ENCODE assay signal across 12 cellular contexts in genomic region chr1:155010211-155010918, GRCh38. TPM values are rescaled to one million over a fixed set of nuclear protein-coding genes. Genes with fewer than 3 reads are reported as not detected.
A peak's percentile ranks its signal among the peaks of the same experiment; 100 is the strongest.
DNase-seq lines count a peak whose midpoint lies in the region; ATAC-seq and TF ChIP-seq lines count a peak whose summit lies in the region.
"Had no signal": no experiment of that assay in that cellular context is flagged by ENCODE, and none has a peak within 500 bp of the region (broad histone marks: within the 10 kb centered on the region; RNA-seq: fewer than 3 reads in every experiment).

No MANE protein-coding gene starts in this region.

- peak overlapping the region; percentile 53 for H3K4me3 ChIP-seq in mononuclear cell (ENCODE audit: low read length)
- H3K4me3 ChIP-seq in upper lobe of right lung = peak overlapping the region; percentile 41
- H3K4me3 ChIP-seq: body of pancreas had no signal

- peaks cover 36% of the 10 kb centered on the region for H3K36me3 Mint-ChIP-seq in activated naive CD4-positive, alpha-beta T cell treated with anti-CD3 and anti-CD28 coated beads, Interleukin-2, amount 10 ng/mL, durations not matched to agents 7 days and 5 days

- H3K4me1 Mint-ChIP-seq in activated naive CD4-positive, alpha-beta T cell treated with anti-CD3 and anti-CD28 coated beads, Interleukin-2, amount 10 ng/mL, durations not matched to agents 7 days and 5 days = peaks cover 84% of the 10 kb centered on the region

- no peaks in the 10 kb centered on the region for H3K9me3 Mint-ChIP-seq in activated naive CD4-positive, alpha-beta T cell treated with anti-CD3 and anti-CD28 coated beads, Interleukin-2, amount 10 ng/mL, durations not matched to agents 7 days and 5 days

- H3K4me1 ChIP-seq in mononuclear cell (ENCODE audit: insufficient read depth, low read length) (peaks cover 96% of the 10 kb centered on the region), upper lobe of right lung (peaks cover 74% of the 10 kb centered on the region)

- peaks cover 15% of the 10 kb centered on the region for H3K36me3 ChIP-seq in upper lobe of right lung

- H3K9me3 ChIP-seq in mononuclear cell (ENCODE audit: low read depth, low read length) (no peaks in the 10 kb centered on the region), upper lobe of right lung (no peaks in the 10 kb centered on the region)
- H3K9me3 ChIP-seq: body of pancreas had no signal

- peak overlapping the region; percentile 90 for H3K27ac Mint-ChIP-seq in activated naive CD4-positive, alpha-beta T cell treated with anti-CD3 and anti-CD28 coated beads, Interleukin-2, amount 10 ng/mL, durations not matched to agents 7 days and 5 days

- H3K27me3 ChIP-seq in mononuclear cell (ENCODE audit: insufficient read depth, low read length) (no peaks in the 10 kb centered on the region), upper lobe of right lung (no peaks in the 10 kb centered on the region)
- H3K27me3 ChIP-seq: body of pancreas had no signal

- ATAC-seq in upper lobe of right lung = no peak
- no peak for ATAC-seq in GM21528 (IDR thresholded peaks at IDR 0.05; ENCODE audit: low FRiP score, unreplicated experiment)
- ATAC-seq in HG02763 (IDR thresholded peaks at IDR 0.05; ENCODE audit: unreplicated experiment) = no peak
- ATAC-seq: body of pancreas had no signal

- no peaks in the 10 kb centered on the region for H3K27me3 Mint-ChIP-seq in activated naive CD4-positive, alpha-beta T cell treated with anti-CD3 and anti-CD28 coated beads, Interleukin-2, amount 10 ng/mL, durations not matched to agents 7 days and 5 days

- peak; percentile 63 for DNase-seq in stimulated activated CD4-positive, alpha-beta T cell treated with anti-CD3 and anti-CD28 coated beads, Interleukin-15, amount 100 ng/mL, for 24 hours
- DNase-seq in stimulated activated CD4-positive, alpha-beta T cell treated with anti-CD3 and anti-CD28 coated beads, Interleukin-4, amount 100 ng/mL, for 1 hour = no peak
- DNase-seq in activated naive CD4-positive, alpha-beta T cell treated with anti-CD3 and anti-CD28 coated beads, Interleukin-2, amount 10 ng/mL, durations not matched to agents 7 days and 5 days = peak; percentile 51
- DNase-seq in upper lobe of right lung (no peak), EL (no peak)
- DNase-seq: body of pancreas, NCI-H2081 had no signal

- no peak for TF ChIP-seq CTCF in upper lobe of right lung (IDR thresholded peaks at IDR 0.05)

- intact Hi-C loops in upper lobe of right lung (cut with DNase I) = no loop called here

- H3K4me3 Mint-ChIP-seq in activated naive CD4-positive, alpha-beta T cell treated with anti-CD3 and anti-CD28 coated beads, Interleukin-2, amount 10 ng/mL, durations not matched to agents 7 days and 5 days = peak overlapping the region; percentile 93

- H3K27ac ChIP-seq in upper lobe of right lung = peak overlapping the region; percentile 36

- CTCF ChIA-PET in activated naive CD4-positive, alpha-beta T cell treated with anti-CD3 and anti-CD28 coated beads, Interleukin-2, amount 10 ng/mL, durations not matched to agents 7 days and 5 days (lab: Charles Lee) = interaction anchor here (0.6 to 5.0 kb wide), 4 partner anchors 11 to 450 kb away, joined by 3 to 21 read pairs (median 3); no protein-coding TSS in a partner anchor

RNA-seq across cellular contexts. Expression of gene ZBTB7B, which starts 7.8 kb away (rescaled TPM):
- total RNA-seq in mononuclear cell = 39.6 TPM
- 80.4 TPM for total RNA-seq in upper lobe of right lung

RNA-seq across cellular contexts. Expression of gene LENEP, which starts 17.0 kb away (rescaled TPM):
- total RNA-seq in mononuclear cell (0.63 TPM), upper lobe of right lung (not detected)
- total RNA-seq: body of pancreas, omental fat pad had no signal

RNA-seq across cellular contexts. Expression of gene DCST2, which starts 23.2 kb away (rescaled TPM):
- total RNA-seq in mononuclear cell (0.10 TPM), upper lobe of right lung (1.5 TPM)

RNA-seq across cellular contexts. Expression of gene DCST1, which starts 23.3 kb away (rescaled TPM):
- total RNA-seq in mononuclear cell (0.21 TPM), upper lobe of right lung (not detected)
- total RNA-seq: body of pancreas; omental fat pad; T-helper 1 cell treated with Interleukin-12 subunit alpha and Interleukin-12 subunit beta and Interleukin-4 antibody, amounts not matched to agents 30 ng/mL and 1 ng/mL, for 36 hours had no signal

RNA-seq across cellular contexts. Expression of gene FLAD1, which starts 27.2 kb away (rescaled TPM):
- total RNA-seq in mononuclear cell (11.3 TPM), upper lobe of right lung (29.0 TPM)

Comparison
In these comparisons a context has a peak if more than half of its experiments do, and no peak if none do; other contexts are left out.
1. DNase-seq: peak in stimulated activated CD4-positive, alpha-beta T cell treated with anti-CD3 and anti-CD28 coated beads, Interleukin-15, amount 100 ng/mL, for 24 hours (single experiment) and activated naive CD4-positive, alpha-beta T cell treated with anti-CD3 and anti-CD28 coated beads, Interleukin-2, amount 10 ng/mL, durations not matched to agents 7 days and 5 days (single experiment); none in stimulated activated CD4-positive, alpha-beta T cell treated with anti-CD3 and anti-CD28 coated beads, Interleukin-4, amount 100 ng/mL, for 1 hour (single experiment), upper lobe of right lung (single experiment) and EL (single experiment).